10 cellular contexts compared by ENCODE assay signal in genomic region chr16:16075463-16076399, GRCh38.
DNase-seq lines count a peak whose midpoint lies in the region; ATAC-seq and TF ChIP-seq lines count a peak whose summit lies in the region.
"Had no signal": no experiment of that assay in that cellular context is flagged by ENCODE, and none has a peak within 500 bp of the region (broad histone marks: within the 10 kb centered on the region; RNA-seq: fewer than 3 reads in every experiment).

No MANE protein-coding gene starts in this region.

- no peak overlapping the region for H3K4me3 Mint-ChIP-seq in activated CD4-positive, alpha-beta T cell treated with anti-CD3 and anti-CD28 coated beads, Interleukin-2, amount 10 ng/mL, durations not matched to agents 24 days and 14 days
- no peak overlapping the region for H3K4me3 Mint-ChIP-seq in effector memory CD8-positive, alpha-beta T cell
- no peak overlapping the region for H3K4me3 Mint-ChIP-seq in mesothelial cell of epicardium

- H3K27ac ChIP-seq in upper lobe of left lung, result peak overlapping the region; percentile 23 to 81 (median 68)

- H3K36me3 Mint-ChIP-seq in activated CD4-positive, alpha-beta T cell treated with anti-CD3 and anti-CD28 coated beads, Interleukin-2, amount 10 ng/mL, durations not matched to agents 24 days and 14 days (ENCODE audit: low read depth), result peaks cover 66% of the 10 kb centered on the region
- peaks cover 40% of the 10 kb centered on the region for H3K36me3 Mint-ChIP-seq in effector memory CD8-positive, alpha-beta T cell (ENCODE audit: insufficient read depth)
- peaks cover 26% of the 10 kb centered on the region for H3K36me3 Mint-ChIP-seq in mesothelial cell of epicardium

- no peak overlapping the region for H3K4me3 ChIP-seq in upper lobe of left lung

- H3K27ac Mint-ChIP-seq in activated CD4-positive, alpha-beta T cell treated with anti-CD3 and anti-CD28 coated beads, Interleukin-2, amount 10 ng/mL, durations not matched to agents 24 days and 14 days, result peak overlapping the region; percentile 41
- peak overlapping the region; percentile 77 to 89 for H3K27ac Mint-ChIP-seq in effector memory CD8-positive, alpha-beta T cell
- peak overlapping the region; percentile 99 for H3K27ac Mint-ChIP-seq in mesothelial cell of epicardium

- no peak for TF ChIP-seq CTCF in mesothelial cell of epicardium (IDR thresholded peaks at IDR 0.05; ENCODE audit: unreplicated experiment)
- no peak for TF ChIP-seq CTCF in upper lobe of left lung (IDR thresholded peaks at IDR 0.05)

- H3K9me3 Mint-ChIP-seq in activated CD4-positive, alpha-beta T cell treated with anti-CD3 and anti-CD28 coated beads, Interleukin-2, amount 10 ng/mL, durations not matched to agents 24 days and 14 days, result no peaks in the 10 kb centered on the region
- H3K9me3 Mint-ChIP-seq in effector memory CD8-positive, alpha-beta T cell, result no peaks in the 10 kb centered on the region
- no peaks in the 10 kb centered on the region for H3K9me3 Mint-ChIP-seq in mesothelial cell of epicardium

- DNase-seq in activated CD4-positive, alpha-beta T cell treated with anti-CD3 and anti-CD28 coated beads, Interleukin-2, amount 10 ng/mL, durations not matched to agents 24 days and 14 days, result no peak
- no peak for DNase-seq in activated CD4-positive, alpha-beta T cell treated with anti-CD3 and anti-CD28 coated beads, Interleukin-2, amount 50 U/mL, for 1 hour
- DNase-seq in effector memory CD8-positive, alpha-beta T cell, result no peak
- DNase-seq in mesothelial cell of epicardium (ENCODE audit: low spot score in 2 of 2, unreplicated experiment in 2 of 2) (no peak), upper lobe of left lung (peak; percentile 54 to 87), T-helper 1 cell (no peak), RPMI8226 (no peak)
- DNase-seq: activated CD8-positive, alpha-beta memory T cell treated with anti-CD3 and anti-CD28 coated beads for 24 hours; NCI-H446 treated with DMSO at 0.1 percent for 48 hours had no signal

- H3K4me1 ChIP-seq in upper lobe of left lung, result peaks cover 19 to 34% (median 27%) of the 10 kb centered on the region in 4 donors

- ATAC-seq in effector memory CD8-positive, alpha-beta T cell (replicated peaks), result no peak
- ATAC-seq in upper lobe of left lung (ENCODE audit: low FRiP score in 2 of 2) (peak in 1 of 2 donors; percentile 74), HG03025 (IDR thresholded peaks at IDR 0.05; ENCODE audit: low FRiP score, unreplicated experiment) (no peak)

- no peaks in the 10 kb centered on the region for H3K9me3 ChIP-seq in upper lobe of left lung

- intact Hi-C loops in activated CD4-positive, alpha-beta T cell treated with anti-CD3 and anti-CD28 coated beads, Interleukin-2, amount 10 ng/mL, durations not matched to agents 24 days and 14 days (cut with micrococcal nuclease), result no loop called here

- 65 to 83% methylated on average over 21 to 29 of the region's 29 CpGs for WGBS in upper lobe of left lung, 2 donors

- peaks cover 10% of the 10 kb centered on the region for H3K4me1 Mint-ChIP-seq in activated CD4-positive, alpha-beta T cell treated with anti-CD3 and anti-CD28 coated beads, Interleukin-2, amount 10 ng/mL, durations not matched to agents 24 days and 14 days
- peaks cover 10 to 12% of the 10 kb centered on the region in 2 donors for H3K4me1 Mint-ChIP-seq in effector memory CD8-positive, alpha-beta T cell (ENCODE audit: low read depth in 2 of 2)
- H3K4me1 Mint-ChIP-seq in mesothelial cell of epicardium, result peaks cover 27% of the 10 kb centered on the region

- no peaks in the 10 kb centered on the region for H3K27me3 ChIP-seq in upper lobe of left lung

- no peaks in the 10 kb centered on the region for H3K27me3 Mint-ChIP-seq in activated CD4-positive, alpha-beta T cell treated with anti-CD3 and anti-CD28 coated beads, Interleukin-2, amount 10 ng/mL, durations not matched to agents 24 days and 14 days
- H3K27me3 Mint-ChIP-seq in effector memory CD8-positive, alpha-beta T cell, result no peaks in the 10 kb centered on the region
- H3K27me3 Mint-ChIP-seq in mesothelial cell of epicardium (ENCODE audit: low read depth), result no peaks in the 10 kb centered on the region

- no peak for TF ChIP-seq EP300 in upper lobe of left lung (IDR thresholded peaks at IDR 0.05)

- H3K36me3 ChIP-seq in upper lobe of left lung, result peaks cover 0 to 73% (median 29%) of the 10 kb centered on the region in 4 donors

- TF ChIP-seq POLR2A in upper lobe of left lung (IDR thresholded peaks at IDR 0.05), result no peak

Comparison
In these comparisons a context has a peak if more than half of its experiments do, and no peak if none do; other contexts are left out.
1. DNase-seq: peak in upper lobe of left lung (2 of 2); none in activated CD4-positive, alpha-beta T cell treated with anti-CD3 and anti-CD28 coated beads, Interleukin-2, amount 10 ng/mL, durations not matched to agents 24 days and 14 days (single experiment), activated CD4-positive, alpha-beta T cell treated with anti-CD3 and anti-CD28 coated beads, Interleukin-2, amount 50 U/mL, for 1 hour (single experiment), effector memory CD8-positive, alpha-beta T cell (0 of 3), mesothelial cell of epicardium (0 of 2), T-helper 1 cell (0 of 5) and RPMI8226 (single experiment).
2. H3K27ac Mint-ChIP-seq: peak in every context shown above with its lines; median percentile 99 in mesothelial cell of epicardium; 83 in effector memory CD8-positive, alpha-beta T cell; 41 in activated CD4-positive, alpha-beta T cell treated with anti-CD3 and anti-CD28 coated beads, Interleukin-2, amount 10 ng/mL, durations not matched to agents 24 days and 14 days.